8 cellular contexts compared by ENCODE assay signal in genomic region chr7:18086165-18087030, GRCh38. TPM values are rescaled to one million over a fixed set of nuclear protein-coding genes. Genes with fewer than 3 reads are reported as not detected.
A peak's percentile ranks its signal among the peaks of the same experiment; 100 is the strongest.
DNase-seq lines count a peak whose midpoint lies in the region; ATAC-seq, FAIRE-seq and TF ChIP-seq lines count a peak whose summit lies in the region.

No MANE protein-coding gene starts in this region.

- peak overlapping the region in 1 of 2 donors; percentile 29 for H3K9ac ChIP-seq in mucosa of rectum (ENCODE audit: low read depth in 1 of 2, low read length in 2 of 2)

- no peaks in the 10 kb centered on the region for H3K36me3 ChIP-seq in H7 (replicated peaks; ENCODE audit: control insufficient read depth, insufficient read depth, low read length)
- H3K36me3 ChIP-seq in mucosa of rectum (ENCODE audit: control insufficient read depth in 2 of 2, insufficient read depth in 2 of 2, low read length in 2 of 2): no peaks in the 10 kb centered on the region

- H3K4me3 ChIP-seq in H7 (ENCODE audit: insufficient read depth, low read depth, low read length) (peak overlapping the region; percentile 66), epithelial cell of proximal tubule (ENCODE audit: low read depth, low read length) (peak overlapping the region; percentile 44), mucosa of rectum (ENCODE audit: low read length in 2 of 2) (peak overlapping the region; percentile 51 to 71)

- peaks cover 3% of the 10 kb centered on the region in 2 donors for H3K4me1 ChIP-seq in mucosa of rectum (ENCODE audit: control insufficient read depth in 2 of 2, insufficient read depth in 2 of 2, low read length in 2 of 2)

- no peak for FAIRE-seq in urothelium cell line (lab: Jason Lieb, UNC)

- no peak for TF ChIP-seq CTCF in epithelial cell of proximal tubule (conservative IDR thresholded peaks at IDR 0.05; ENCODE audit: low read depth, low read length)

- H3K27ac ChIP-seq in mucosa of rectum (ENCODE audit: low read depth in 2 of 2, low read length in 2 of 2): no peak overlapping the region

- no peaks in the 10 kb centered on the region for H3K9me3 ChIP-seq in mucosa of rectum (ENCODE audit: control insufficient read depth in 2 of 2, low read length in 2 of 2)

- in situ Hi-C loops in SK-MEL-5 (cut with HindIII; ENCODE audit: low pct_unique_long_range_greater_than_20kb, low sequenced_read_pairs): no loop called here

- H3K27me3 ChIP-seq in H7 (ENCODE audit: control insufficient read depth, insufficient read depth, low read length): peaks cover 37% of the 10 kb centered on the region
- peaks cover 10 to 15% of the 10 kb centered on the region in 2 donors for H3K27me3 ChIP-seq in mucosa of rectum (ENCODE audit: control insufficient read depth in 2 of 2, insufficient read depth in 2 of 2, low read length in 2 of 2)

- DNase-seq in COLO668 (lab: John Stamatoyannopoulos, UW; ENCODE audit: unreplicated experiment) (peak; percentile 84), H7 (peak; percentile 77), SK-MEL-5 (ENCODE audit: low read depth, low spot score) (peak; percentile 44), epithelial cell of proximal tubule (ENCODE audit: low read depth) (no peak), urothelium cell line (ENCODE audit: low spot score) (peak; percentile 58), superior temporal gyrus (ENCODE audit: extremely low spot score) (no peak)

- ATAC-seq in HG03095 (IDR thresholded peaks at IDR 0.05; ENCODE audit: unreplicated experiment): no peak

RNA-seq across cellular contexts. Expression of gene PRPS1L1, which starts 58.8 kb away (rescaled TPM):
- not detected in 2 replicates for total RNA-seq in H7 (2014; rRNA removed; shearing (Covaris generic))
- total RNA-seq in SK-MEL-5 (2014; rRNA removed; shearing (Covaris generic)): not detected in 2 replicates
- not detected in 2 replicates for polyA plus RNA-seq in SK-MEL-5 (2015; cell fraction: cytosol; rRNA removed)
- polyA plus RNA-seq in SK-MEL-5 (2015; cell fraction: nucleus; rRNA removed): not detected in 2 replicates
- not detected in 2 replicates for total RNA-seq in epithelial cell of proximal tubule

Comparison
In these comparisons a context has a peak if more than half of its experiments do, and no peak if none do; other contexts are left out.
1. DNase-seq: peak in COLO668 (single experiment), H7 (single experiment), SK-MEL-5 (single experiment) and urothelium cell line (single experiment); none in epithelial cell of proximal tubule (single experiment) and superior temporal gyrus (single experiment).
2. Peak in every context shown above with its lines, with median percentiles within 50 percentile points of each other: H3K4me3 ChIP-seq.